In the genomic region with DNA sequence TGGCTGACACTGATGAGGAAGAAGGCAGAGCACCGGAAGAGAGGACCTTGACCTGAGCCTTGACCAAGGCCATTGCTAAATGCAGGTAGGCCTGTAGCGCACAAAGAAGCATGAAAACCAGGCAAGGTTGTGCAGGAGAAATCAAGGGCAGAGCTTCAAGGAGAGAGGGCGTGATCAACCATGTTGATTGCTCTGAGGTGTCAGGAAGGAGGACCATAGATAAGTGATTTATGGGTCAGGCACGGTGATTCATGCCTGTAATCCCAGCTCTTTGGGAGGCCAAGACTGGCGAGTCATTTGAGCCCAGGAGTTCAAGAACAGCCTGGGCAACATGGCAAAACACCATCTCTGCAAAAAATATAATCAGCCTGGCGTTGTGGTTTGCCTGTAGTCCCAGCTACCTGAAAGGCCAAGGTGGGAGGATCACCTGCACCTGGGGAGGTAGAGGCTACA, we compare ENCODE assay signal across 10 cellular contexts. TPM values are rescaled to one million over a fixed set of nuclear protein-coding genes. Genes with fewer than 3 reads are reported as not detected.
DNase-seq lines count a peak whose midpoint lies in the region; ATAC-seq lines count a peak whose summit lies in the region.
"Had no signal": no experiment of that assay in that cellular context is flagged by ENCODE, and none has a peak within 500 bp of the region (broad histone marks: within the 10 kb centered on the region; RNA-seq: fewer than 3 reads in every experiment).

No MANE protein-coding gene starts in this region.

- no peak overlapping the region for H3K4me3 Mint-ChIP-seq in activated naive CD8-positive, alpha-beta T cell treated with anti-CD3 and anti-CD28 coated beads, Interleukin-2, amount 50 U/mL, for 24 hours
- H3K4me3 Mint-ChIP-seq: nephron had no signal

- H3K27me3 Mint-ChIP-seq in activated naive CD8-positive, alpha-beta T cell treated with anti-CD3 and anti-CD28 coated beads, Interleukin-2, amount 50 U/mL, for 24 hours = no peaks in the 10 kb centered on the region

- DNase-seq in AG08396 (ENCODE audit: low spot score) (peak; percentile 46), HT-29 (ENCODE audit: low spot score) (peak; percentile 31), kidney tubule cell (ENCODE audit: low spot score) (peak; percentile 88), amniotic stem cell (lab: John Stamatoyannopoulos, UW) (no peak), hepatic stellate cell (ENCODE audit: low spot score) (no peak), amygdala (lab: John Stamatoyannopoulos, UW) (no peak)
- DNase-seq in activated naive CD8-positive, alpha-beta T cell treated with anti-CD3 and anti-CD28 coated beads, Interleukin-2, amount 50 U/mL, for 24 hours = no peak
- DNase-seq: DMS79 had no signal

- peak; percentile 56 for ATAC-seq in activated naive CD8-positive, alpha-beta T cell treated with anti-CD3 and anti-CD28 coated beads, Interleukin-2, amount 50 U/mL, for 24 hours
- no peak for ATAC-seq in GM21515 (IDR thresholded peaks at IDR 0.05; ENCODE audit: unreplicated experiment)

- peak overlapping the region; percentile 68 for H3K27ac Mint-ChIP-seq in activated naive CD8-positive, alpha-beta T cell treated with anti-CD3 and anti-CD28 coated beads, Interleukin-2, amount 50 U/mL, for 24 hours

- peaks cover 34% of the 10 kb centered on the region for H3K36me3 Mint-ChIP-seq in activated naive CD8-positive, alpha-beta T cell treated with anti-CD3 and anti-CD28 coated beads, Interleukin-2, amount 50 U/mL, for 24 hours (ENCODE audit: low read depth)

- peaks cover 100% of the 10 kb centered on the region for H3K4me1 Mint-ChIP-seq in activated naive CD8-positive, alpha-beta T cell treated with anti-CD3 and anti-CD28 coated beads, Interleukin-2, amount 50 U/mL, for 24 hours

- no peaks in the 10 kb centered on the region for H3K9me3 Mint-ChIP-seq in activated naive CD8-positive, alpha-beta T cell treated with anti-CD3 and anti-CD28 coated beads, Interleukin-2, amount 50 U/mL, for 24 hours
- H3K9me3 Mint-ChIP-seq: nephron had no signal

RNA-seq across cellular contexts. Expression of a gene that starts 12.4 kb away (rescaled TPM):
- total RNA-seq in HT-29 (2014; rRNA removed; shearing (Covaris generic)) = 22.3 and 63.2 TPM in 2 replicates

Comparison
In these comparisons a context has a peak if more than half of its experiments do, and no peak if none do; other contexts are left out.
1. DNase-seq: peak in AG08396 (single experiment), HT-29 (single experiment) and kidney tubule cell (single experiment); none in activated naive CD8-positive, alpha-beta T cell treated with anti-CD3 and anti-CD28 coated beads, Interleukin-2, amount 50 U/mL, for 24 hours (single experiment), amniotic stem cell (single experiment), hepatic stellate cell (single experiment) and amygdala (0 of 56).